In genomic region chr1:11681071-11681771, GRCh38 we compare ENCODE assay signal across 1 cellular context.
A peak's percentile ranks its signal among the peaks of the same experiment; 100 is the strongest.
TF ChIP-seq lines count a peak whose summit lies in the region.

Gene MAD2L2, minus strand, starts transcription at chr1:11681148. Its CDS starts 547 bp downstream, at chr1:11680601.

TF ChIP-seq in HepG2, 621 proteins besides CTCF, POLR2A, EP300 and RAD21 (continued from another document and continues in another):
- no peak for TF ChIP-seq ZNF407 (CRISPR knock-in tag; IDR thresholded peaks at IDR 0.05; ENCODE audit: not compliant biosample characterization)
- no peak for TF ChIP-seq ZNF572 (CRISPR knock-in tag; IDR thresholded peaks at IDR 0.05)
- no peak for TF ChIP-seq NFIC (IDR thresholded peaks at IDR 0.05; ENCODE audit: low read length)
- no peak for TF ChIP-seq ATF5 (CRISPR knock-in tag; IDR thresholded peaks at IDR 0.05; ENCODE audit: low read depth)
- no peak for TF ChIP-seq ARNT (IDR thresholded peaks at IDR 0.05)
- TF ChIP-seq ZIK1 (CRISPR knock-in tag; IDR thresholded peaks at IDR 0.05; ENCODE audit: borderline replicate concordance, low read depth) = no peak
- TF ChIP-seq THRA (CRISPR knock-in tag; IDR thresholded peaks at IDR 0.05; ENCODE audit: borderline replicate concordance) = 0 out of 2 replicates have a peak, but pooled peaks have one; percentile 40
- no peak for TF ChIP-seq NFKB2 (CRISPR knock-in tag; IDR thresholded peaks at IDR 0.05; ENCODE audit: borderline replicate concordance)
- TF ChIP-seq ZNF740 (CRISPR knock-in tag; IDR thresholded peaks at IDR 0.05) = no peak
- no peak for TF ChIP-seq ZNF484 (CRISPR knock-in tag; IDR thresholded peaks at IDR 0.05; ENCODE audit: borderline replicate concordance, low read depth)
- TF ChIP-seq SP4 (CRISPR knock-in tag; IDR thresholded peaks at IDR 0.05) = peak; percentile 99
- no peak for TF ChIP-seq ZFP41 (CRISPR knock-in tag; IDR thresholded peaks at IDR 0.05; ENCODE audit: borderline replicate concordance)
- TF ChIP-seq, protein P1, sequence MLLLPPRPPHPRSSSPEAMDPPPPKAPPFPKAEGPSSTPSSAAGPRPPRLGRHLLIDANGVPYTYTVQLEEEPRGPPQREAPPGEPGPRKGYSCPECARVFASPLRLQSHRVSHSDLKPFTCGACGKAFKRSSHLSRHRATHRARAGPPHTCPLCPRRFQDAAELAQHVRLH (CRISPR knock-in tag; IDR thresholded peaks at IDR 0.05; ENCODE audit: borderline replicate concordance, low read depth) = peak; percentile 36; the same call in 1 of the 2 replicates
- TF ChIP-seq ZBTB25 (CRISPR knock-in tag; IDR thresholded peaks at IDR 0.05) = peak; percentile 91; the same call in 1 of the 2 replicates
- no peak for TF ChIP-seq MIXL1 (CRISPR knock-in tag; IDR thresholded peaks at IDR 0.05)
- TF ChIP-seq ZNF256 (CRISPR knock-in tag; conservative IDR thresholded peaks at IDR 0.05) = no peak
- peak; percentile 44 for TF ChIP-seq YY1 (IDR thresholded peaks at IDR 0.05; ENCODE audit: insufficient read depth, insufficient replicate concordance, low read depth, low read length)
- no peak for TF ChIP-seq ZNF276 (CRISPR knock-in tag; IDR thresholded peaks at IDR 0.05; ENCODE audit: low read depth)
- peak; percentile 24; the same call in 1 of the 2 replicates for TF ChIP-seq ZNF547 (CRISPR knock-in tag; IDR thresholded peaks at IDR 0.05)
- TF ChIP-seq, protein P2, sequence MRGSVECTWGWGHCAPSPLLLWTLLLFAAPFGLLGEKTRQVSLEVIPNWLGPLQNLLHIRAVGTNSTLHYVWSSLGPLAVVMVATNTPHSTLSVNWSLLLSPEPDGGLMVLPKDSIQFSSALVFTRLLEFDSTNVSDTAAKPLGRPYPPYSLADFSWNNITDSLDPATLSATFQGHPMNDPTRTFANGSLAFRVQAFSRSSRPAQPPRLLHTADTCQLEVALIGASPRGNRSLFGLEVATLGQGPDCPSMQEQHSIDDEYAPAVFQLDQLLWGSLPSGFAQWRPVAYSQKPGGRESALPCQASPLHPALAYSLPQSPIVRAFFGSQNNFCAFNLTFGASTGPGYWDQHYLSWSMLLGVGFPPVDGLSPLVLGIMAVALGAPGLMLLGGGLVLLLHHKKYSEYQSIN (CRISPR knock-in tag; IDR thresholded peaks at IDR 0.05; ENCODE audit: borderline replicate concordance) = no peak
- TF ChIP-seq PHF21A (CRISPR knock-in tag; IDR thresholded peaks at IDR 0.05) = peak; percentile 63
- TF ChIP-seq, protein P3, sequence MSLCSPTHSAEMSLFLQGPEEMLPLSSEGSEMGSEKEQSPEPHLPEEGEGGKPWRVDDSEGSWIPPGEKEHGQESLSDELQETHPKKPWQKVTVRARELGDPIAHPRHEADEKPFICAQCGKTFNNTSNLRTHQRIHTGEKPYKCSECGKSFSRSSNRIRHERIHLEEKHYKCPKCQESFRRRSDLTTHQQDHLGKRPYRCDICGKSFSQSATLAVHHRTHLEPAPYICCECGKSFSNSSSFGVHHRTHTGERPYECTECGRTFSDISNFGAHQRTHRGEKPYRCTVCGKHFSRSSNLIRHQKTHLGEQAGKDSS (CRISPR knock-in tag; IDR thresholded peaks at IDR 0.05; ENCODE audit: borderline replicate concordance, low read depth) = peak; percentile 83; the same call in 1 of the 2 replicates
- TF ChIP-seq, protein P4, sequence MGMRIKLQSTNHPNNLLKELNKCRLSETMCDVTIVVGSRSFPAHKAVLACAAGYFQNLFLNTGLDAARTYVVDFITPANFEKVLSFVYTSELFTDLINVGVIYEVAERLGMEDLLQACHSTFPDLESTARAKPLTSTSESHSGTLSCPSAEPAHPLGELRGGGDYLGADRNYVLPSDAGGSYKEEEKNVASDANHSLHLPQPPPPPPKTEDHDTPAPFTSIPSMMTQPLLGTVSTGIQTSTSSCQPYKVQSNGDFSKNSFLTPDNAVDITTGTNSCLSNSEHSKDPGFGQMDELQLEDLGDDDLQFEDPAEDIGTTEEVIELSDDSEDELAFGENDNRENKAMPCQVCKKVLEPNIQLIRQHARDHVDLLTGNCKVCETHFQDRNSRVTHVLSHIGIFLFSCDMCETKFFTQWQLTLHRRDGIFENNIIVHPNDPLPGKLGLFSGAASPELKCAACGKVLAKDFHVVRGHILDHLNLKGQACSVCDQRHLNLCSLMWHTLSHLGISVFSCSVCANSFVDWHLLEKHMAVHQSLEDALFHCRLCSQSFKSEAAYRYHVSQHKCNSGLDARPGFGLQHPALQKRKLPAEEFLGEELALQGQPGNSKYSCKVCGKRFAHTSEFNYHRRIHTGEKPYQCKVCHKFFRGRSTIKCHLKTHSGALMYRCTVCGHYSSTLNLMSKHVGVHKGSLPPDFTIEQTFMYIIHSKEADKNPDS (CRISPR knock-in tag; IDR thresholded peaks at IDR 0.05) = no peak
- TF ChIP-seq GFI1 (CRISPR knock-in tag; IDR thresholded peaks at IDR 0.05; ENCODE audit: borderline replicate concordance) = peak; percentile 63; the same call in 1 of the 2 replicates
